10 cellular contexts compared by ENCODE assay signal in genomic region chr14:97602438-97603117, GRCh38.
DNase-seq lines count a peak whose midpoint lies in the region; ATAC-seq and TF ChIP-seq lines count a peak whose summit lies in the region.
"Had no signal": no experiment of that assay in that cellular context is flagged by ENCODE, and none has a peak within 500 bp of the region (broad histone marks: within the 10 kb centered on the region; RNA-seq: fewer than 3 reads in every experiment).

No MANE protein-coding gene starts in this region.

- TF ChIP-seq CTCF in CD8-positive, alpha-beta T cell (IDR thresholded peaks at IDR 0.05), result no peak
- no peak for TF ChIP-seq CTCF in CD14-positive monocyte (IDR thresholded peaks at IDR 0.05)

- H3K36me3 Mint-ChIP-seq in CD8-positive, alpha-beta T cell, result no peaks in the 10 kb centered on the region
- peaks cover 17% of the 10 kb centered on the region for H3K36me3 Mint-ChIP-seq in activated naive CD4-positive, alpha-beta T cell treated with anti-CD3 and anti-CD28 coated beads, Interleukin-2, amount 10 ng/mL, durations not matched to agents 7 days and 5 days
- H3K36me3 Mint-ChIP-seq in CD14-positive monocyte, result no peaks in the 10 kb centered on the region
- H3K36me3 Mint-ChIP-seq: neural progenitor cell had no signal

- no peaks in the 10 kb centered on the region for H3K36me3 ChIP-seq in CD8-positive, alpha-beta T cell (ENCODE audit: insufficient read depth, low read length)
- H3K36me3 ChIP-seq: neural progenitor cell had no signal

- DNase-seq in CD8-positive, alpha-beta T cell, result peak; percentile 61 to 90 (median 74)
- DNase-seq in activated CD4-positive, alpha-beta T cell treated with anti-CD3 and anti-CD28 coated beads for 48 hours, result peak; percentile 62
- peak; percentile 85 for DNase-seq in activated naive CD4-positive, alpha-beta T cell treated with anti-CD3 and anti-CD28 coated beads, Interleukin-2, amount 10 ng/mL, durations not matched to agents 7 days and 5 days
- peak; percentile 56 for DNase-seq in stimulated activated CD4-positive, alpha-beta T cell treated with anti-CD3 and anti-CD28 coated beads, Interleukin-1b, Interleukin-23, amount 100 ng/mL, for 48 hours
- DNase-seq in CD14-positive monocyte (ENCODE audit: low spot score) (no peak), NCI-H510A (lab: John Stamatoyannopoulos, UW) (no peak)
- DNase-seq: PC-3 had no signal

- no peak overlapping the region for H3K4me3 Mint-ChIP-seq in CD8-positive, alpha-beta T cell
- no peak overlapping the region for H3K4me3 Mint-ChIP-seq in activated naive CD4-positive, alpha-beta T cell treated with anti-CD3 and anti-CD28 coated beads, Interleukin-2, amount 10 ng/mL, durations not matched to agents 7 days and 5 days
- H3K4me3 Mint-ChIP-seq in CD14-positive monocyte, result no peak overlapping the region
- H3K4me3 Mint-ChIP-seq: neural progenitor cell had no signal

- POLR2A ChIA-PET in CD8-positive, alpha-beta T cell (lab: Charles Lee), result interaction anchor here (0.7 to 2.7 kb wide), 29 partner anchors 10 to 1670 kb away, joined by 3 to 15 read pairs (median 4); partner anchors contain the start of gene BCL11B

- H3K27ac Mint-ChIP-seq in CD8-positive, alpha-beta T cell, result no peak overlapping the region
- no peak overlapping the region for H3K27ac Mint-ChIP-seq in activated naive CD4-positive, alpha-beta T cell treated with anti-CD3 and anti-CD28 coated beads, Interleukin-2, amount 10 ng/mL, durations not matched to agents 7 days and 5 days
- no peak overlapping the region for H3K27ac Mint-ChIP-seq in CD14-positive monocyte
- H3K27ac Mint-ChIP-seq: neural progenitor cell had no signal

- peak overlapping the region; percentile 21 for H3K4me3 ChIP-seq in CD8-positive, alpha-beta T cell (ENCODE audit: low read depth, low read length)
- H3K4me3 ChIP-seq: neural progenitor cell had no signal

- peaks cover 38% of the 10 kb centered on the region for H3K4me1 Mint-ChIP-seq in CD8-positive, alpha-beta T cell (ENCODE audit: low read depth)
- H3K4me1 Mint-ChIP-seq in activated naive CD4-positive, alpha-beta T cell treated with anti-CD3 and anti-CD28 coated beads, Interleukin-2, amount 10 ng/mL, durations not matched to agents 7 days and 5 days, result peaks cover 32% of the 10 kb centered on the region
- no peaks in the 10 kb centered on the region for H3K4me1 Mint-ChIP-seq in CD14-positive monocyte
- H3K4me1 Mint-ChIP-seq: neural progenitor cell had no signal

- CTCF ChIA-PET in CD8-positive, alpha-beta T cell (lab: Charles Lee), result interaction anchor here (0.7 to 2.4 kb wide), 16 partner anchors 15 to 1626 kb away, joined by 3 to 12 read pairs (median 4); no protein-coding TSS in a partner anchor
- CTCF ChIA-PET in activated naive CD4-positive, alpha-beta T cell treated with anti-CD3 and anti-CD28 coated beads, Interleukin-2, amount 10 ng/mL, durations not matched to agents 7 days and 5 days (lab: Charles Lee), result interaction anchor here (1.2 kb wide), 1 partner anchor 8 kb away, joined by 3 read pairs; no protein-coding TSS in a partner anchor

- no peaks in the 10 kb centered on the region for H3K9me3 ChIP-seq in CD8-positive, alpha-beta T cell (ENCODE audit: low read length)

- peaks cover 45% of the 10 kb centered on the region for H3K4me1 ChIP-seq in CD8-positive, alpha-beta T cell (ENCODE audit: insufficient read depth, low read length)
- H3K4me1 ChIP-seq: neural progenitor cell had no signal

- H3K27me3 ChIP-seq in CD8-positive, alpha-beta T cell (ENCODE audit: insufficient read depth, low read length), result no peaks in the 10 kb centered on the region
- H3K27me3 ChIP-seq: neural progenitor cell had no signal

- H3K9me3 Mint-ChIP-seq in CD8-positive, alpha-beta T cell, result peaks cover 11% of the 10 kb centered on the region
- peaks cover 17% of the 10 kb centered on the region for H3K9me3 Mint-ChIP-seq in activated naive CD4-positive, alpha-beta T cell treated with anti-CD3 and anti-CD28 coated beads, Interleukin-2, amount 10 ng/mL, durations not matched to agents 7 days and 5 days
- peaks cover 0 to 3% (median 0%) of the 10 kb centered on the region in 7 donors for H3K9me3 Mint-ChIP-seq in CD14-positive monocyte
- H3K9me3 Mint-ChIP-seq: neural progenitor cell had no signal

- peak; percentile 90 for ATAC-seq in CD8-positive, alpha-beta T cell
- ATAC-seq in GM21576 (IDR thresholded peaks at IDR 0.05; ENCODE audit: unreplicated experiment) (no peak), GM21529 (IDR thresholded peaks at IDR 0.05; ENCODE audit: unreplicated experiment) (no peak)
- ATAC-seq: PC-3 had no signal

- intact Hi-C loops in CD8-positive, alpha-beta T cell (cut with DNase I, micrococcal nuclease), result loop anchor here (1.0 to 10.0 kb wide), 12 partner anchors 10 to 1670 kb away; partner anchors contain the start of gene BCL11B (in 2 of the 2)
- intact Hi-C loops in CD14-positive monocyte (cut with micrococcal nuclease), result no loop called here

- peak overlapping the region; percentile 66 for H3K27ac ChIP-seq in CD8-positive, alpha-beta T cell (ENCODE audit: low read depth, low read length)
- H3K27ac ChIP-seq: neural progenitor cell had no signal

- H3K27me3 Mint-ChIP-seq in CD8-positive, alpha-beta T cell (ENCODE audit: low read depth), result no peaks in the 10 kb centered on the region
- H3K27me3 Mint-ChIP-seq in activated naive CD4-positive, alpha-beta T cell treated with anti-CD3 and anti-CD28 coated beads, Interleukin-2, amount 10 ng/mL, durations not matched to agents 7 days and 5 days, result no peaks in the 10 kb centered on the region
- peaks cover 0 to 4% (median 4%) of the 10 kb centered on the region in 3 donors for H3K27me3 Mint-ChIP-seq in CD14-positive monocyte (ENCODE audit: low read depth in 3 of 3)

Comparison
In these comparisons a context has a peak if more than half of its experiments do, and no peak if none do; other contexts are left out.
1. DNase-seq: peak in CD8-positive, alpha-beta T cell (7 of 7), activated CD4-positive, alpha-beta T cell treated with anti-CD3 and anti-CD28 coated beads for 48 hours (single experiment), activated naive CD4-positive, alpha-beta T cell treated with anti-CD3 and anti-CD28 coated beads, Interleukin-2, amount 10 ng/mL, durations not matched to agents 7 days and 5 days (single experiment) and stimulated activated CD4-positive, alpha-beta T cell treated with anti-CD3 and anti-CD28 coated beads, Interleukin-1b, Interleukin-23, amount 100 ng/mL, for 48 hours (single experiment); none in CD14-positive monocyte (single experiment) and NCI-H510A (single experiment).
2. intact Hi-C loops: an anchor here in CD8-positive, alpha-beta T cell (1.0 to 10.0 kb wide); none called in CD14-positive monocyte.